In the genomic region with DNA sequence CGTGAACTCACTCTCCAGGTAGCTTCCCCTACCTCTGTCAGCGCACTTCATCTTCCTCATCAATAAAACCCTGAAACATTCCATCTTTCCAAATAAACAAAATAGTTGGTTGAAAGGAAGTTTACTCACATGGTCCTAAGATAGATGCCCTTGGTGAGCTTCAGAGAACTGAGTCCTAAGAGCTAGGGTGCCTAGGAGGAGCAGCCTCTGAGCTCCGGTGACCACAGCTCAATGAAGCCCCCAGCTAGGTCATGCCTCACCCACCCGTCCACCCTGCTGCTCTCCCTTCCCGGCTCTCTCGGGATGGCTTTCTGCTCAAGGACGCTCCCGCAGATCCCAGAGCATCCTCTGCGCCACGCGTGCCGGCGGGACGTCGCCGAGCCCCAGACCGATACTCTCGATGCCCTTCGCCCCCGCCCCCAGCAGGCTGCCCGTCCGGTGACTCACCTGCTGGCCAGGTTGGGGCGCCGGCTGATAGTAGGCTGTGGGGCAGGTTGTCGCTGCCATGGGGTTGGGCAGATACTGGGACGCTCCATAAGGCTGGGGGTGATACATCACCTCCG, we compare ENCODE assay signal across 1 cellular context.
A peak's percentile ranks its signal among the peaks of the same experiment; 100 is the strongest.
TF ChIP-seq lines count a peak whose summit lies in the region.

No MANE protein-coding gene starts in this region.

TF ChIP-seq in IMR-90, 13 proteins besides CTCF, POLR2A, EP300 and RAD21:
- TF ChIP-seq RCOR1 (IDR thresholded peaks at IDR 0.05; ENCODE audit: insufficient replicate concordance, low read length) (peak; percentile 34), CEBPB (IDR thresholded peaks at IDR 0.05; ENCODE audit: low read depth, low read length) (no peak), FOS (IDR thresholded peaks at IDR 0.05; ENCODE audit: low read depth, low read length) (peak; percentile 20; the same call in 1 of the 2 replicates)
